ENCODE assay signal across 8 cellular contexts in genomic region chr16:31108794-31109558, GRCh38. TPM values are rescaled to one million over a fixed set of nuclear protein-coding genes. Genes with fewer than 3 reads are reported as not detected.
A peak's percentile ranks its signal among the peaks of the same experiment; 100 is the strongest.
DNase-seq lines count a peak whose midpoint lies in the region; ATAC-seq and TF ChIP-seq lines count a peak whose summit lies in the region.

No MANE protein-coding gene starts in this region.

- H3K36me3 ChIP-seq in ascending aorta = peaks cover 27 to 36% of the 10 kb centered on the region in 2 donors
- peaks cover 29% of the 10 kb centered on the region for H3K36me3 ChIP-seq in thoracic aorta

- H3K4me1 ChIP-seq in ascending aorta (peaks cover 9 to 17% of the 10 kb centered on the region in 2 donors), thoracic aorta (ENCODE audit: control insufficient read depth in 1 of 2, low read depth in 2 of 2) (peaks cover 13 to 35% of the 10 kb centered on the region in 2 donors)

- H3K9me3 Mint-ChIP-seq in T-helper 2 cell treated with Interferon-gamma antibody and Interleukin-4, amounts not matched to agents 5 μg/mL and 100 μg/mL, for 36 hours = no peaks in the 10 kb centered on the region

- no peaks in the 10 kb centered on the region for H3K27me3 Mint-ChIP-seq in T-helper 2 cell treated with Interferon-gamma antibody and Interleukin-4, amounts not matched to agents 5 μg/mL and 100 μg/mL, for 36 hours (ENCODE audit: low read depth)

- H3K36me3 Mint-ChIP-seq in T-helper 2 cell treated with Interferon-gamma antibody and Interleukin-4, amounts not matched to agents 5 μg/mL and 100 μg/mL, for 36 hours (ENCODE audit: low read depth) = peaks cover 20% of the 10 kb centered on the region

- intact Hi-C loops in ascending aorta (cut with DNase I) = loop anchor here (2.0 to 5.0 kb wide), 2 partner anchors 34 to 73 kb away; partner anchors contain the start of gene FUS

- H3K4me3 Mint-ChIP-seq in T-helper 2 cell treated with Interferon-gamma antibody and Interleukin-4, amounts not matched to agents 5 μg/mL and 100 μg/mL, for 36 hours = peak overlapping the region; percentile 84

- peak overlapping the region; percentile 62 for H3K27ac Mint-ChIP-seq in T-helper 2 cell treated with Interferon-gamma antibody and Interleukin-4, amounts not matched to agents 5 μg/mL and 100 μg/mL, for 36 hours

- H3K4me1 Mint-ChIP-seq in T-helper 2 cell treated with Interferon-gamma antibody and Interleukin-4, amounts not matched to agents 5 μg/mL and 100 μg/mL, for 36 hours (ENCODE audit: low read depth) = peaks cover 21% of the 10 kb centered on the region

- H3K27ac ChIP-seq in ascending aorta (peak overlapping the region; percentile 92 to 97), layer of hippocampus (ENCODE audit: low read depth, low read length) (peak overlapping the region; percentile 78), thoracic aorta (peak overlapping the region; percentile 91 to 97)

- TF ChIP-seq CTCF in ascending aorta (IDR thresholded peaks at IDR 0.05) = no peak
- TF ChIP-seq CTCF in thoracic aorta (IDR thresholded peaks at IDR 0.05) = no peak
- TF ChIP-seq CTCF in GM20000 (IDR thresholded peaks at IDR 0.05; ENCODE audit: extremely low read depth, missing control alignments) = no peak

- H3K27me3 ChIP-seq in ascending aorta (no peaks in the 10 kb centered on the region), layer of hippocampus (ENCODE audit: control insufficient read depth, insufficient read depth, low read length) (no peaks in the 10 kb centered on the region), thoracic aorta (replicated peaks; ENCODE audit: insufficient read depth) (no peaks in the 10 kb centered on the region)

- H3K4me3 ChIP-seq in ascending aorta (peak overlapping the region; percentile 90 to 99), thoracic aorta (peak overlapping the region; percentile 100)

- H3K9me3 ChIP-seq in ascending aorta (no peaks in the 10 kb centered on the region), thoracic aorta (no peaks in the 10 kb centered on the region)

- no peak for DNase-seq in T-helper 2 cell treated with Interferon-gamma antibody and Interleukin-4, amounts not matched to agents 5 μg/mL and 100 μg/mL, for 36 hours (ENCODE audit: low spot score)
- no peak for DNase-seq in T-helper 2 cell
- DNase-seq in ascending aorta (ENCODE audit: low spot score in 2 of 2) = no peak
- no peak for DNase-seq in thoracic aorta (ENCODE audit: low spot score)
- no peak for DNase-seq in GF-D8 (lab: John Stamatoyannopoulos, UW)
- no peak for DNase-seq in GM20000 (ENCODE audit: low spot score)

- no peak for ATAC-seq in thoracic aorta (ENCODE audit: insufficient number of reproducible peaks, low FRiP score, low read depth)
- ATAC-seq in HG02763 (IDR thresholded peaks at IDR 0.05; ENCODE audit: unreplicated experiment) = no peak

RNA-seq across cellular contexts. Expression of gene BCKDK, which starts 0.8 kb away (rescaled TPM):
- total RNA-seq in ascending aorta = 85.8 TPM
- 10 to 100 TPM; 35.1 to 58.5 TPM for total RNA-seq in thoracic aorta

RNA-seq across cellular contexts. Expression of gene KAT8, which starts 8.5 kb away (rescaled TPM):
- 113 TPM for total RNA-seq in ascending aorta
- total RNA-seq in thoracic aorta = 10 to 100 TPM; 62.5 to 75.7 TPM

RNA-seq across cellular contexts. Expression of gene VKORC1, which starts 14.4 kb away (rescaled TPM):
- total RNA-seq in ascending aorta (227 TPM), thoracic aorta (100 to 1,000 TPM in 1 of 2 donors, 10 to 100 TPM in 1; 88.7 to 187 TPM)

RNA-seq across cellular contexts. Expression of gene PRSS53, which starts 20.2 kb away (rescaled TPM):
- total RNA-seq in ascending aorta (7.5 TPM), thoracic aorta (10 to 100 TPM; 10.6 to 13.7 TPM)

RNA-seq across cellular contexts. Expression of gene PRSS8, which starts 26.6 kb away (rescaled TPM):
- total RNA-seq in ascending aorta = not detected
- total RNA-seq in thoracic aorta = not detected
